In genomic region chr17:44188757-44189403, GRCh38 we compare ENCODE assay signal across 1 cellular context.
TF ChIP-seq lines count a peak whose summit lies in the region.

No MANE protein-coding gene starts in this region.

TF ChIP-seq in HEK293T, 16 proteins besides CTCF, POLR2A, EP300 and RAD21 (continued from another document):
- TF ChIP-seq FOXK2 (IDR thresholded peaks at IDR 0.05) (no peak), FOXM1 (IDR thresholded peaks at IDR 0.05; ENCODE audit: borderline replicate concordance) (no peak), FOXA1 (IDR thresholded peaks at IDR 0.05) (no peak), SP1 (IDR thresholded peaks at IDR 0.05) (no peak), ARNT (IDR thresholded peaks at IDR 0.05) (no peak), PKNOX1 (IDR thresholded peaks at IDR 0.05) (no peak), LEF1 (IDR thresholded peaks at IDR 0.05; ENCODE audit: borderline replicate concordance) (no peak), BHLHE40 (IDR thresholded peaks at IDR 0.05; ENCODE audit: borderline replicate concordance) (no peak), NFRKB (IDR thresholded peaks at IDR 0.05) (no peak), ZNF384 (IDR thresholded peaks at IDR 0.05) (no peak), CTBP1 (IDR thresholded peaks at IDR 0.05; ENCODE audit: borderline replicate concordance) (no peak)
